8 cellular contexts compared by ENCODE assay signal in genomic region chr1:202180751-202181139, GRCh38. TPM values are rescaled to one million over a fixed set of nuclear protein-coding genes. Genes with fewer than 3 reads are reported as not detected.
"Had no signal": no experiment of that assay in that cellular context is flagged by ENCODE, and none has a peak within 500 bp of the region (broad histone marks: within the 10 kb centered on the region; RNA-seq: fewer than 3 reads in every experiment).

No MANE protein-coding gene starts in this region.

RNA-seq across cellular contexts. Expression of gene LGR6, which starts 12.9 kb away (rescaled TPM):
- total RNA-seq: lung microvascular endothelial cell had no signal

RNA-seq across cellular contexts. Expression of gene PTPN7, which starts 20.3 kb away (rescaled TPM):
- total RNA-seq: lung microvascular endothelial cell, mammary epithelial cell, myocyte had no signal

RNA-seq across cellular contexts. Expression of gene GPR37L1, which starts 58.0 kb away (rescaled TPM):
- total RNA-seq: left lobe of liver; mammary epithelial cell; mesenteric fat pad; mononuclear cell; myocyte; naive thymus-derived CD4-positive, alpha-beta T cell had no signal
- polyA plus RNA-seq: keratinocyte had no signal
